Comparison of ENCODE assay signal across 8 cellular contexts in genomic region chr10:21517134-21517982, GRCh38.
A peak's percentile ranks its signal among the peaks of the same experiment; 100 is the strongest.
DNase-seq lines count a peak whose midpoint lies in the region; ATAC-seq and TF ChIP-seq lines count a peak whose summit lies in the region.

No MANE protein-coding gene starts in this region.

- H4K20me1 ChIP-seq in KMS-11 (ENCODE audit: insufficient read depth) = no peaks in the 10 kb centered on the region

- peak overlapping the region; percentile 75 for H3K4me3 Mint-ChIP-seq in T-helper 1 cell treated with Interleukin-12 subunit alpha and Interleukin-12 subunit beta and Interleukin-4 antibody, amounts not matched to agents 30 μg/mL and 1 μg/mL, for 36 hours

- H3K9me3 Mint-ChIP-seq in T-helper 1 cell treated with Interleukin-12 subunit alpha and Interleukin-12 subunit beta and Interleukin-4 antibody, amounts not matched to agents 30 μg/mL and 1 μg/mL, for 36 hours = no peaks in the 10 kb centered on the region

- TF ChIP-seq CTCF in KMS-11 (conservative IDR thresholded peaks at IDR 0.05; ENCODE audit: low read depth, low read length) = no peak

- peak; percentile 62 for ATAC-seq in GM21723 (IDR thresholded peaks at IDR 0.05; ENCODE audit: unreplicated experiment)

- peaks cover 40% of the 10 kb centered on the region for H3K4me1 Mint-ChIP-seq in T-helper 1 cell treated with Interleukin-12 subunit alpha and Interleukin-12 subunit beta and Interleukin-4 antibody, amounts not matched to agents 30 μg/mL and 1 μg/mL, for 36 hours (ENCODE audit: low read depth)

- no peaks in the 10 kb centered on the region for H3K36me3 ChIP-seq in KMS-11 (ENCODE audit: insufficient read depth)

- peak overlapping the region; percentile 31 for H3K27ac Mint-ChIP-seq in T-helper 1 cell treated with Interleukin-12 subunit alpha and Interleukin-12 subunit beta and Interleukin-4 antibody, amounts not matched to agents 30 μg/mL and 1 μg/mL, for 36 hours

- no peak overlapping the region for H3K9ac ChIP-seq in KMS-11

- H3K4me1 ChIP-seq in KMS-11 (ENCODE audit: low read depth, poor library complexity, severe bottlenecking) = peaks cover 44% of the 10 kb centered on the region

- no peaks in the 10 kb centered on the region for H3K36me3 Mint-ChIP-seq in T-helper 1 cell treated with Interleukin-12 subunit alpha and Interleukin-12 subunit beta and Interleukin-4 antibody, amounts not matched to agents 30 μg/mL and 1 μg/mL, for 36 hours (ENCODE audit: low read depth)

- no peak for DNase-seq in T-helper 1 cell
- peak; percentile 50 for DNase-seq in activated T-cell treated with anti-CD3 and anti-CD28 coated beads, Interleukin-2, amount 50 U/mL, for 1 hour
- peak; percentile 44 for DNase-seq in germinal center (ENCODE audit: low spot score)
- peak in 32 of 56 donors; percentile 25 to 75 (median 49) for DNase-seq in nucleus accumbens (lab: John Stamatoyannopoulos, UW)
- DNase-seq in GDM1 (lab: John Stamatoyannopoulos, UW) = no peak

- H2AFZ ChIP-seq in KMS-11 (ENCODE audit: low read depth) = peak overlapping the region; percentile 83; the same call in 1 of the 2 replicates

- peak overlapping the region; percentile 94 for H3K4me2 ChIP-seq in KMS-11

- H3K79me2 ChIP-seq in KMS-11 (ENCODE audit: insufficient read depth, low read depth) = no peaks in the 10 kb centered on the region

- peaks cover 50% of the 10 kb centered on the region for H3K27me3 ChIP-seq in KMS-11 (ENCODE audit: insufficient read depth, low read depth)

- H3K27me3 Mint-ChIP-seq in T-helper 1 cell treated with Interleukin-12 subunit alpha and Interleukin-12 subunit beta and Interleukin-4 antibody, amounts not matched to agents 30 μg/mL and 1 μg/mL, for 36 hours (ENCODE audit: low read depth) = peaks cover 85% of the 10 kb centered on the region

- H3K27ac ChIP-seq in KMS-11 = no peak overlapping the region

- peak overlapping the region; percentile 39 for H3K4me3 ChIP-seq in KMS-11 (IDR thresholded peaks at IDR 0.05; ENCODE audit: insufficient read depth, low read depth, low read length)

Comparison
In these comparisons a context has a peak if more than half of its experiments do, and no peak if none do; other contexts are left out.
1. DNase-seq: peak in activated T-cell treated with anti-CD3 and anti-CD28 coated beads, Interleukin-2, amount 50 U/mL, for 1 hour (single experiment), germinal center (single experiment) and nucleus accumbens (32 of 56); none in T-helper 1 cell (0 of 5) and GDM1 (single experiment).